In the genomic region with DNA sequence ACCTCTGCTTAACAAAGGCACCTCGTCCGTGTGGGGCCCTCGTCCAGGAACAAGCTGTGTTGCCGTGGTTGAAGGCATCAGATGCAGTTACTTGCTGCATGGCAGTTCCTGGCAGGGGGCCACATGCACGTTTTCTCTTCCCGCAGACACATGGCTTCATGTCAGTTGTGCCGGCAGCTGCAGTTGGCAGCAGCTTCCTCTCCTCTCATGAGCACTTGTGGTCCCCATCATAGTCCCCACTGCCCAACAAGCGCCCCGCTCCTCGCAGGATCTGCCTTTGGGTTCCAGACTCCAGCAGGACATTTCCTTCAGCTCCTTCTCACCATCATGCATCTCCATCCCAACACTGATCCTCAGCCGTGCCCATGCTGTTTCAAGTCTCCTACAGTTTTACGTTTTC, we compare ENCODE assay signal across 23 cellular contexts. TPM values are rescaled to one million over a fixed set of nuclear protein-coding genes. Genes with fewer than 3 reads are reported as not detected.
DNase-seq lines count a peak whose midpoint lies in the region; TF ChIP-seq lines count a peak whose summit lies in the region.
"Had no signal": no experiment of that assay in that cellular context is flagged by ENCODE, and none has a peak within 500 bp of the region (broad histone marks: within the 10 kb centered on the region; RNA-seq: fewer than 3 reads in every experiment).

No MANE protein-coding gene starts in this region.

- no peaks in the 10 kb centered on the region for H3K9me3 Mint-ChIP-seq in neural progenitor cell
- H3K9me3 Mint-ChIP-seq: activated naive CD4-positive, alpha-beta T cell treated with anti-CD3 and anti-CD28 coated beads, Interleukin-2, amount 50 U/mL, for 72 hours; activated T-helper 17 cell treated with anti-CD3 and anti-CD28 coated beads, Interleukin-2, amount 50 U/mL, for 72 hours; CD4-positive, alpha-beta T cell; mesothelial cell of epicardium; natural killer cell; stimulated activated naive CD8-positive, alpha-beta T cell treated with anti-CD3 and anti-CD28 coated beads, Interleukin-15, Interleukin-2, amounts not matched to agents 100 ng/mL and 50 ng/mL, for 24 hours; T-helper 2 cell treated with Interferon-gamma antibody and Interleukin-4, amounts not matched to agents 5 μg/mL and 100 μg/mL, for 36 hours had no signal

- peaks cover 6% of the 10 kb centered on the region for H3F3A ChIP-seq in neural progenitor cell (ENCODE audit: low read depth)

- H3K4me3 ChIP-seq in HEK293 (ENCODE audit: low read depth, low read length) (no peak overlapping the region), neural progenitor cell (no peak overlapping the region)
- H3K4me3 ChIP-seq: tibial artery had no signal

- DNase-seq in DMS153 (lab: John Stamatoyannopoulos, UW) (peak; percentile 32), NCI-H2171 (lab: John Stamatoyannopoulos, UW) (peak; percentile 37), neural progenitor cell (ENCODE audit: low spot score) (no peak), COLO668 (lab: John Stamatoyannopoulos, UW; ENCODE audit: unreplicated experiment) (no peak), GM19240 (ENCODE audit: insufficient read length, low spot score) (no peak), NCI-H2196 (lab: John Stamatoyannopoulos, UW; ENCODE audit: unreplicated experiment) (no peak)
- DNase-seq: activated CD8-positive, alpha-beta memory T cell treated with anti-CD3 and anti-CD28 coated beads, Interleukin-2, amount 50 U/mL, for 4 hours; aorta; CD4-positive, alpha-beta T cell; central memory CD4-positive, alpha-beta T cell; dermis blood vessel endothelial cell; GDM1; GOT3; left ventricle myocardium superior; natural killer cell; tibial artery; WERI-Rb-1 had no signal

- no peaks in the 10 kb centered on the region for H3K9me3 ChIP-seq in HEK293 (ENCODE audit: control insufficient read depth, insufficient read depth, low read depth, low read length)
- H3K9me3 ChIP-seq in neural progenitor cell (ENCODE audit: low read depth), result no peaks in the 10 kb centered on the region
- H3K9me3 ChIP-seq: tibial artery had no signal

- H3K9ac ChIP-seq in neural progenitor cell, result no peak overlapping the region

- no peak overlapping the region for H2AFZ ChIP-seq in neural progenitor cell (replicated peaks)

- H3K4me1 ChIP-seq in HEK293 (ENCODE audit: control insufficient read depth, insufficient read depth, low read length) (no peaks in the 10 kb centered on the region), neural progenitor cell (peaks cover 2% of the 10 kb centered on the region)
- H3K4me1 ChIP-seq: tibial artery had no signal

- no peaks in the 10 kb centered on the region for H3K27me3 ChIP-seq in neural progenitor cell
- H3K27me3 ChIP-seq: tibial artery had no signal

- CTCF ChIA-PET in HEK293 (lab: Yijun Ruan, JAX), result interaction anchor here (0.9 kb wide), 1 partner anchor 12 kb away, joined by 3 read pairs; no protein-coding TSS in a partner anchor

- H3K4me1 Mint-ChIP-seq in neural progenitor cell, result peaks cover 18% of the 10 kb centered on the region
- H3K4me1 Mint-ChIP-seq: natural killer cell had no signal

- TF ChIP-seq CTCF in HEK293 (tag by site-specific recombination; IDR thresholded peaks at IDR 0.05) (no peak), neural progenitor cell (IDR thresholded peaks at IDR 0.05) (no peak)

- peaks cover 17% of the 10 kb centered on the region for H3K36me3 Mint-ChIP-seq in neural progenitor cell
- H3K36me3 Mint-ChIP-seq: activated naive CD4-positive, alpha-beta T cell treated with anti-CD3 and anti-CD28 coated beads, Interleukin-2, amount 50 U/mL, for 72 hours; natural killer cell had no signal

- no peaks in the 10 kb centered on the region for H3K36me3 ChIP-seq in HEK293 (ENCODE audit: control insufficient read depth in 2 of 2, insufficient read depth in 1 of 2, low read length in 2 of 2)
- peaks cover 3% of the 10 kb centered on the region for H3K36me3 ChIP-seq in neural progenitor cell
- H3K36me3 ChIP-seq: tibial artery, WERI-Rb-1 had no signal

- no peak overlapping the region for H3K4me3 Mint-ChIP-seq in neural progenitor cell
- H3K4me3 Mint-ChIP-seq: activated T-helper 17 cell treated with anti-CD3 and anti-CD28 coated beads, Interleukin-2, amount 50 U/mL, for 72 hours; CD4-positive, alpha-beta T cell; mesothelial cell of epicardium; natural killer cell; stimulated activated naive CD8-positive, alpha-beta T cell treated with anti-CD3 and anti-CD28 coated beads, Interleukin-15, Interleukin-2, amounts not matched to agents 100 ng/mL and 50 ng/mL, for 24 hours; T-helper 2 cell treated with Interferon-gamma antibody and Interleukin-4, amounts not matched to agents 5 μg/mL and 100 μg/mL, for 36 hours had no signal

- H3K4me2 ChIP-seq in neural progenitor cell, result no peak overlapping the region

- POLR2A ChIA-PET in HEK293 (lab: Yijun Ruan, JAX), result no interaction called here

- H3K27ac ChIP-seq in HEK293 (ENCODE audit: extremely low read depth, low read depth, low read length) (no peak overlapping the region), neural progenitor cell (no peak overlapping the region)
- H3K27ac ChIP-seq: tibial artery, WERI-Rb-1 had no signal

- H3K27me3 Mint-ChIP-seq in neural progenitor cell (ENCODE audit: insufficient read depth, low read depth), result peaks cover 7% of the 10 kb centered on the region

- H3K79me2 ChIP-seq in neural progenitor cell (ENCODE audit: low read depth), result no peaks in the 10 kb centered on the region

- no peaks in the 10 kb centered on the region for H4K20me1 ChIP-seq in neural progenitor cell (ENCODE audit: low read depth)

- H3K27ac Mint-ChIP-seq in neural progenitor cell, result peak overlapping the region; percentile 2
- H3K27ac Mint-ChIP-seq: activated naive CD4-positive, alpha-beta T cell treated with anti-CD3 and anti-CD28 coated beads, Interleukin-2, amount 50 U/mL, for 72 hours; activated T-helper 17 cell treated with anti-CD3 and anti-CD28 coated beads, Interleukin-2, amount 50 U/mL, for 72 hours; CD4-positive, alpha-beta T cell; mesothelial cell of epicardium; natural killer cell; stimulated activated naive CD8-positive, alpha-beta T cell treated with anti-CD3 and anti-CD28 coated beads, Interleukin-15, Interleukin-2, amounts not matched to agents 100 ng/mL and 50 ng/mL, for 24 hours; T-helper 2 cell treated with Interferon-gamma antibody and Interleukin-4, amounts not matched to agents 5 μg/mL and 100 μg/mL, for 36 hours had no signal

TF ChIP-seq in HEK293, 187 proteins besides CTCF, POLR2A, EP300 and RAD21:
- TF ChIP-seq KLF17 (tag by site-specific recombination; IDR thresholded peaks at IDR 0.05) (no peak), OSR2 (tag by site-specific recombination; IDR thresholded peaks at IDR 0.05) (no peak), ZNF776 (tag by site-specific recombination; IDR thresholded peaks at IDR 0.05; ENCODE audit: borderline replicate concordance) (no peak), ZBTB44 (tag by site-specific recombination; IDR thresholded peaks at IDR 0.05) (0 out of 2 replicates have a peak, but pooled peaks have one; percentile 6), ZNF112 (tag by site-specific recombination; IDR thresholded peaks at IDR 0.05) (no peak), ZNF341 (tag by site-specific recombination; IDR thresholded peaks at IDR 0.05; ENCODE audit: low read depth) (no peak), ZNF521 (tag by site-specific recombination; IDR thresholded peaks at IDR 0.05) (no peak), PRDM1 (tag by site-specific recombination; IDR thresholded peaks at IDR 0.05) (no peak)

RNA-seq across cellular contexts. Expression of gene AFDN, which starts 7.1 kb away (rescaled TPM):
- 261 and 357 TPM in 2 replicates for total RNA-seq in neural progenitor cell (ENCODE audit: low replicate concordance)

Comparison
In these comparisons a context has a peak if more than half of its experiments do, and no peak if none do; other contexts are left out.
1. DNase-seq: peak in DMS153 (single experiment) and NCI-H2171 (single experiment); none in neural progenitor cell (single experiment), COLO668 (single experiment), GM19240 (single experiment) and NCI-H2196 (single experiment).